7 cellular contexts compared by ENCODE assay signal in genomic region chr6:151693366-151693765, GRCh38.
"Had no signal": no experiment of that assay in that cellular context is flagged by ENCODE, and none has a peak within 500 bp of the region (broad histone marks: within the 10 kb centered on the region; RNA-seq: fewer than 3 reads in every experiment).

No MANE protein-coding gene starts in this region.

- FAIRE-seq: H1, H54, HTR-8/SVneo had no signal

- H3K27ac Mint-ChIP-seq: GM23338, H9, IgD-negative memory B cell had no signal

- ATAC-seq: GM23338 had no signal

- H3K9me3 Mint-ChIP-seq: GM23338, H9 had no signal

- H3K4me3 ChIP-seq: GM23338 had no signal

- H3K27me3 Mint-ChIP-seq: IgD-negative memory B cell had no signal

- DNase-seq: H9, HCEC 1CT had no signal

- H3K4me3 Mint-ChIP-seq: GM23338, H9, IgD-negative memory B cell had no signal

- H2AFZ ChIP-seq: GM23338 had no signal

- H3K36me3 Mint-ChIP-seq: IgD-negative memory B cell had no signal

- H3K4me2 ChIP-seq: GM23338 had no signal
